ENCODE assay signal across 1 cellular context in genomic region chr13:30720470-30720869, GRCh38.
TF ChIP-seq lines count a peak whose summit lies in the region.

No MANE protein-coding gene starts in this region.

TF ChIP-seq in WTC11, 78 proteins besides CTCF, POLR2A, EP300 and RAD21 (continued from another document):
- TF ChIP-seq PREB (CRISPR knock-in tag; IDR thresholded peaks at IDR 0.05; ENCODE audit: borderline replicate concordance) (no peak), FOXP1 (CRISPR knock-in tag; IDR thresholded peaks at IDR 0.05; ENCODE audit: borderline replicate concordance) (no peak), NFYB (CRISPR knock-in tag; conservative IDR thresholded peaks at IDR 0.05; ENCODE audit: low read depth) (no peak)
